In the genomic region with DNA sequence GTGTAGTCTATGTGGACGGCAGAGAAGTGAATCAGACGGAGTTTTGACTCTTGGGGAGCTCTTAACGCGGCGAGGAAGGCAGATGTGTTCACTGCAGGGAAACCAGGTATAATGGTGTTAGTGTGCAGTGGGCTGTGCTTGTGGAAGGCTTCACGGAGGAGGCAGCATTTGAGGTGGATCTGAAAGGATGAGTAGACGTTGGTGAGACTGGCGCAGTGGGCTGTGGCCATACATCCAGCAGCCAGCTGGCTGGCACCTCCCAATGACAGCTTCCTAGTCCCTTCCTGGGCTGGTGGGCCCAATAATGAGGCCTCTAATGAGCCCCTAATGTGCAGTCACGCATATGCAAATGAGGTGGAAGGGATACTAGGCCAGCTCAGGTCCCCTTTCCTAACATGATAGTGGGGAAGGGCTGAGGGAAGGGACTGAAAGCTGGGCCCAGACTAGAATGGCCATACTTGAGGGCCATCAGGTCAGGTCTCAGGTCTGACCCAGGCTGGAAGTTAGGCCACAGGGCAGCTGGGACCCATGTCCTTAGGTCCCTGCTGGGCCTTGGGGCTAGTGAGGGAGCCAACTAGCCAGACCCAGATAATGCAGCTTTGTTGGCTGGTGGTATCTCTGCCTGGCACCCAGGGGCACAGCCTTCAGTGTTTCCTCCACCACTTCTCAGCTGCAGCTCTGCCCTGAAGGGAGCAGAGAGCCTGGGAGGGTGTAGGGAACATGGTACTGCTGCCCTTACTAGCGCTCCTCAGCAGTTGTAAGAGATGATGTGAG, we compare ENCODE assay signal across 9 cellular contexts. TPM values are rescaled to one million over a fixed set of nuclear protein-coding genes. Genes with fewer than 3 reads are reported as not detected.
DNase-seq lines count a peak whose midpoint lies in the region; ATAC-seq and TF ChIP-seq lines count a peak whose summit lies in the region.
"Had no signal": no experiment of that assay in that cellular context is flagged by ENCODE, and none has a peak within 500 bp of the region (broad histone marks: within the 10 kb centered on the region; RNA-seq: fewer than 3 reads in every experiment).

No MANE protein-coding gene starts in this region.

- CTCF ChIA-PET in T-cell (lab: Charles Lee), result interaction anchor here (1.3 to 5.9 kb wide), 3 partner anchors 10 to 126 kb away, joined by 5 to 41 read pairs (median 6); partner anchors contain the start of gene TRAPPC3 (in 1 of the 2)

- TF ChIP-seq CTCF in DND-41 (IDR thresholded peaks at IDR 0.05; ENCODE audit: borderline replicate concordance, extremely low read depth, low read length, poor library complexity, severe bottlenecking) (no peak), fibroblast of lung (conservative IDR thresholded peaks at IDR 0.05 in 1 of 2, IDR thresholded peaks at IDR 0.05 in 1 of 2; ENCODE audit: low read depth in 1 of 2, low read length in 2 of 2) (no peak), foreskin fibroblast (IDR thresholded peaks at IDR 0.05; ENCODE audit: low read depth, low read length) (no peak)

- H2AFZ ChIP-seq in DND-41 (ENCODE audit: low read depth, low read length), result no peak overlapping the region
- no peak overlapping the region for H2AFZ ChIP-seq in fibroblast of lung (ENCODE audit: low read length)

- peaks cover 20% of the 10 kb centered on the region for H3K36me3 Mint-ChIP-seq in T-cell

- H3K27me3 ChIP-seq in DND-41 (ENCODE audit: insufficient read depth, low read length, poor library complexity), result no peaks in the 10 kb centered on the region
- no peaks in the 10 kb centered on the region for H3K27me3 ChIP-seq in fibroblast of lung (ENCODE audit: control insufficient read depth, insufficient read depth, low read length)

- no peaks in the 10 kb centered on the region for H3K27me3 Mint-ChIP-seq in T-cell

- H3K27ac Mint-ChIP-seq in T-cell, result peak overlapping the region; percentile 96

- peaks cover 67 to 77% (median 70%) of the 10 kb centered on the region in 3 donors for H3K4me1 Mint-ChIP-seq in T-cell

- DNase-seq in DND-41 (no peak), T-cell (no peak), fibroblast of lung (ENCODE audit: low read depth in 2 of 2) (no peak), putamen (ENCODE audit: low spot score) (peak; percentile 87), NCI-H1417 treated with DMSO at 0.1 percent for 48 hours (lab: John Stamatoyannopoulos, UW) (no peak), foreskin fibroblast (no peak), DMS53 treated with DMSO at 0.1 percent for 48 hours (lab: John Stamatoyannopoulos, UW; ENCODE audit: unreplicated experiment) (no peak)
- DNase-seq: T1000 had no signal

- H3K4me3 ChIP-seq in DND-41 (ENCODE audit: low read depth in 1 of 2, low read length in 2 of 2) (peak overlapping the region in 1 of 2 experiments; percentile 52; a peak in 2 of 4 replicates), fibroblast of lung (replicated peaks in 1 of 4; ENCODE audit: control extremely low read depth in 1 of 4, insufficient read depth in 1 of 4, low read depth in 3 of 4, low read length in 4 of 4) (peak overlapping the region in 2 of 4 experiments; percentile 61 to 69), foreskin fibroblast (ENCODE audit: low read depth in 1 of 2, low read length in 2 of 2) (no peak overlapping the region)

- H3K9me3 Mint-ChIP-seq in T-cell, result no peaks in the 10 kb centered on the region

- H3K4me1 ChIP-seq in DND-41 (ENCODE audit: insufficient read depth, low read length) (peaks cover 58% of the 10 kb centered on the region), fibroblast of lung (ENCODE audit: control insufficient read depth, extremely low read depth, insufficient read depth, low read length) (peaks cover 20% of the 10 kb centered on the region)

- no peaks in the 10 kb centered on the region for H3K9me3 ChIP-seq in DND-41 (ENCODE audit: insufficient read depth, low read length, severe bottlenecking)
- no peaks in the 10 kb centered on the region for H3K9me3 ChIP-seq in fibroblast of lung (ENCODE audit: control insufficient read depth, insufficient read depth, low read depth, low read length)

- H3K79me2 ChIP-seq in DND-41 (ENCODE audit: insufficient read depth, low read length) (peaks cover 97% of the 10 kb centered on the region), fibroblast of lung (ENCODE audit: control insufficient read depth, insufficient read depth, low read length) (peaks cover 88% of the 10 kb centered on the region)

- POLR2A ChIA-PET in T-cell (lab: Charles Lee), result interaction anchor here (0.6 to 1.1 kb wide), 2 partner anchors 63 to 340 kb away, joined by 3 read pairs; no protein-coding TSS in a partner anchor

- H3K9ac ChIP-seq in DND-41 (ENCODE audit: low read depth, low read length), result peak overlapping the region; percentile 59
- no peak overlapping the region for H3K9ac ChIP-seq in fibroblast of lung (ENCODE audit: insufficient read depth, low read length)

- peak overlapping the region; percentile 61 for H3K4me2 ChIP-seq in DND-41 (ENCODE audit: insufficient read depth, low read length)
- peak overlapping the region; percentile 94 for H3K4me2 ChIP-seq in fibroblast of lung (ENCODE audit: extremely low read depth, insufficient read depth, low read length)

- ATAC-seq in DND-41 (ENCODE audit: insufficient read depth, low read depth), result no peak
- no peak for ATAC-seq in T-cell (replicated peaks in 1 of 4)
- no peak for ATAC-seq in GM21619 (IDR thresholded peaks at IDR 0.05; ENCODE audit: unreplicated experiment)

- peaks cover 41% of the 10 kb centered on the region for H4K20me1 ChIP-seq in DND-41 (ENCODE audit: insufficient read depth, low read length)
- peaks cover 2% of the 10 kb centered on the region for H4K20me1 ChIP-seq in fibroblast of lung (ENCODE audit: control insufficient read depth, extremely low read depth, insufficient read depth, low read length)

- H3K4me3 Mint-ChIP-seq in T-cell, result peak overlapping the region; percentile 77 to 82 (median 82)

- H3K27ac ChIP-seq in DND-41 (ENCODE audit: low read length) (peak overlapping the region; percentile 84), fibroblast of lung (ENCODE audit: insufficient read depth, low read length) (peak overlapping the region; percentile 87)

- peaks cover 34% of the 10 kb centered on the region for H3K36me3 ChIP-seq in DND-41 (ENCODE audit: insufficient read depth, low read length)
- H3K36me3 ChIP-seq in fibroblast of lung (ENCODE audit: control insufficient read depth, insufficient read depth, low read length), result peaks cover 14% of the 10 kb centered on the region

RNA-seq across cellular contexts. Expression of gene MAP7D1, which starts 3.8 kb away (rescaled TPM):
- total RNA-seq in T-cell (100 to 1,000 TPM; 157 to 295 (median 263) TPM), fibroblast of lung (52.6 and 78.4 TPM in 2 replicates)
- 70.6 and 91.2 TPM in 2 replicates for polyA plus RNA-seq in fibroblast of lung
- 113 and 136 TPM in 2 replicates for polyA plus RNA-seq in fibroblast of lung (2012)
- polyA minus RNA-seq in fibroblast of lung (ENCODE audit: low replicate concordance), result 117 and 164 TPM in 2 replicates

RNA-seq across cellular contexts. Expression of gene TRAPPC3, which starts 10.5 kb away (rescaled TPM):
- total RNA-seq in T-cell (10 to 100 TPM; 42.3 to 48.2 (median 44.6) TPM), fibroblast of lung (70.6 and 88.5 TPM in 2 replicates)
- polyA plus RNA-seq in fibroblast of lung, result 102 and 105 TPM in 2 replicates
- polyA plus RNA-seq in fibroblast of lung (2012), result 90.0 and 102 TPM in 2 replicates
- polyA minus RNA-seq in fibroblast of lung (ENCODE audit: low replicate concordance), result 12.7 and 13.7 TPM in 2 replicates

RNA-seq across cellular contexts. Expression of gene COL8A2, which starts 34.8 kb away (rescaled TPM):
- total RNA-seq in T-cell (under 1 TPM in 4 of 5 donors, not detected in 1; 0.08 to 0.15 (median 0.09) TPM), fibroblast of lung (18.5 and 31.0 TPM in 2 replicates)
- 2.9 and 5.2 TPM in 2 replicates for polyA plus RNA-seq in fibroblast of lung
- 3.1 and 5.8 TPM in 2 replicates for polyA plus RNA-seq in fibroblast of lung (2012)
- 3.4 and 6.5 TPM in 2 replicates for polyA minus RNA-seq in fibroblast of lung (ENCODE audit: low replicate concordance)

Comparison
In these comparisons a context has a peak if more than half of its experiments do, and no peak if none do; other contexts are left out.
1. RNA of gene COL8A2, which starts 34.8 kb away (total RNA-seq): 18.5 to 31.0 TPM in fibroblast of lung; 0.08 to 0.15 TPM in T-cell; every median in the first group is over 10 times any median in the second.